Comparison of ENCODE assay signal across 8 cellular contexts in the genomic region with DNA sequence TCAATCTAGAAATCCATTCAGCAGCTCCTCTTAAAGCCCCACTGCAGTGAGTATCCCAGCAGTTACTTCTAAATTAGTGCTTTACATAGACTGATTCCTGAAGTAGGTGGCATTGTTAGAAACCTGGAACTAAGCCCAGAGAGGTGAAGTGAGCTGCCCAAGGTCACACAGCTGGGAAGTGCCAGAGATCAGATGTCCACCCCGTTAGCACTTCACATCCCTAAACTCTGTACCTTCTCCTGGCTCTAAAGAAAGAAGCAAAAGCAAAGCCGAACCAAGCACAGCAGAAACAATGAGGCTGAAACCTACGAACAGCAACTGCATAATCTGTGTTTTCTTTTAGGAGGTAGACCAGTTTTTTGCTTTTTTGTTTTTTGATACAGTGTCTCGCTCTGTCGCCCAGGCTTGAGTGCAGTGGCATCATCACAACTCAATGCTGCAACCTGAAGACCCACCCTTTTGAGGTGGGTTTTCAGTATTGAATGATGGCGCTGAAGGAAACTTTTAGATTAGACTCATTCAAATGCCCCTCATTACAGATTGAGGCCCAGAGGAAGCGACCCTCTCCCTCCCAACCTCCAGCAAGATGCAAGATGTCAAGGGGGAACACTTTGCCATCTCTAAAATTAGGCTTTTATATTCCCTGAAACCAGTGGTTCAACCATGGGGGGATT. TPM values are rescaled to one million over a fixed set of nuclear protein-coding genes. Genes with fewer than 3 reads are reported as not detected.
DNase-seq lines count a peak whose midpoint lies in the region; ATAC-seq, FAIRE-seq and TF ChIP-seq lines count a peak whose summit lies in the region.

No MANE protein-coding gene starts in this region.

- peak overlapping the region in 1 of 2 donors; percentile 44 for H3K4me3 ChIP-seq in kidney (ENCODE audit: low read length in 2 of 2)
- peak overlapping the region in 1 of 5 donors; percentile 25 for H3K4me3 ChIP-seq in subcutaneous abdominal adipose tissue (ENCODE audit: low read depth in 1 of 5, low read length in 5 of 5)

- intact Hi-C loops in kidney (cut with DNase I), result loop anchor here (10.0 kb wide), 1 partner anchor 45 kb away; no protein-coding TSS in a partner anchor

- no peak for TF ChIP-seq POLR2A in GM18505 (IDR thresholded peaks at IDR 0.05; ENCODE audit: borderline replicate concordance, extremely low read depth, insufficient read depth, insufficient read length)

- no peaks in the 10 kb centered on the region for H3K27me3 ChIP-seq in subcutaneous abdominal adipose tissue (ENCODE audit: control insufficient read depth in 5 of 5, insufficient read depth in 4 of 5, low read length in 5 of 5)

- no peak for TF ChIP-seq CTCF in kidney (IDR thresholded peaks at IDR 0.05; ENCODE audit: borderline replicate concordance, extremely low read depth, insufficient read depth)

- H3K9ac ChIP-seq in kidney (ENCODE audit: low read length in 2 of 2), result peak overlapping the region; percentile 30 to 81
- H3K9ac ChIP-seq in subcutaneous abdominal adipose tissue (ENCODE audit: low read length in 5 of 5), result peak overlapping the region; percentile 57 to 91 (median 86)

- DNase-seq in NCI-H345 (lab: John Stamatoyannopoulos, UW) (peak; percentile 44), NCI-H345 treated with DMSO at 0.1 percent for 48 hours (lab: John Stamatoyannopoulos, UW; ENCODE audit: unreplicated experiment) (no peak), kidney (no peak), NCI-H2171 treated with DMSO at 0.1 percent for 48 hours (lab: John Stamatoyannopoulos, UW) (no peak)

- H3K27me3 Mint-ChIP-seq in activated T-helper 17 cell treated with anti-CD3 and anti-CD28 coated beads, Interleukin-2, amount 50 U/mL, for 72 hours, result no peaks in the 10 kb centered on the region

- H3K27ac Mint-ChIP-seq in activated T-helper 17 cell treated with anti-CD3 and anti-CD28 coated beads, Interleukin-2, amount 50 U/mL, for 72 hours, result peak overlapping the region; percentile 99

- peaks cover 59 to 68% of the 10 kb centered on the region in 2 donors for H3K4me1 ChIP-seq in kidney (ENCODE audit: control insufficient read depth in 1 of 2, insufficient read depth in 1 of 2, low read depth in 1 of 2, low read length in 2 of 2)
- H3K4me1 ChIP-seq in subcutaneous abdominal adipose tissue (ENCODE audit: control insufficient read depth in 5 of 5, insufficient read depth in 5 of 5, low read length in 5 of 5), result peaks cover 23 to 78% (median 67%) of the 10 kb centered on the region in 5 donors

- peaks cover 18% of the 10 kb centered on the region for H3K36me3 Mint-ChIP-seq in activated T-helper 17 cell treated with anti-CD3 and anti-CD28 coated beads, Interleukin-2, amount 50 U/mL, for 72 hours (ENCODE audit: low read depth)

- no peak for ATAC-seq in activated T-helper 17 cell treated with anti-CD3 and anti-CD28 coated beads, Interleukin-2, amount 50 U/mL, for 72 hours (replicated peaks)
- ATAC-seq in GM18505 (IDR thresholded peaks at IDR 0.05; ENCODE audit: unreplicated experiment) (no peak), HG03354 (IDR thresholded peaks at IDR 0.05; ENCODE audit: poor library complexity, severe bottlenecking, unreplicated experiment) (no peak)

- H3K27ac ChIP-seq in kidney (ENCODE audit: low read depth in 2 of 2, low read length in 2 of 2) (peak overlapping the region; percentile 100), subcutaneous abdominal adipose tissue (ENCODE audit: low read depth, low read length) (peak overlapping the region; percentile 100)

- no peaks in the 10 kb centered on the region for H3K36me3 ChIP-seq in kidney (ENCODE audit: control insufficient read depth in 1 of 2, insufficient read depth in 2 of 2, low read length in 2 of 2)
- no peaks in the 10 kb centered on the region for H3K36me3 ChIP-seq in subcutaneous abdominal adipose tissue (ENCODE audit: control insufficient read depth in 5 of 5, insufficient read depth in 5 of 5, low read length in 5 of 5)

- H3K9me3 Mint-ChIP-seq in activated T-helper 17 cell treated with anti-CD3 and anti-CD28 coated beads, Interleukin-2, amount 50 U/mL, for 72 hours, result no peaks in the 10 kb centered on the region

- peaks cover 31% of the 10 kb centered on the region for H3K4me1 Mint-ChIP-seq in activated T-helper 17 cell treated with anti-CD3 and anti-CD28 coated beads, Interleukin-2, amount 50 U/mL, for 72 hours

- no peak for FAIRE-seq in kidney (lab: Jason Lieb, UNC)

- H3K9me3 ChIP-seq in kidney (ENCODE audit: control insufficient read depth in 1 of 2, low read length in 2 of 2) (no peaks in the 10 kb centered on the region), subcutaneous abdominal adipose tissue (ENCODE audit: control insufficient read depth in 5 of 5, low read length in 5 of 5) (no peaks in the 10 kb centered on the region)

- no peak overlapping the region for H3K4me3 Mint-ChIP-seq in activated T-helper 17 cell treated with anti-CD3 and anti-CD28 coated beads, Interleukin-2, amount 50 U/mL, for 72 hours

RNA-seq across cellular contexts. Expression of a gene that starts 3.2 kb away (rescaled TPM):
- 10 to 100 TPM; 35.3 to 39.4 TPM for total RNA-seq in activated T-helper 17 cell treated with anti-CD3 and anti-CD28 coated beads, Interleukin-2, amount 50 U/mL, for 72 hours
- 37.5 TPM for total RNA-seq in kidney
- 10.5 TPM for polyA plus RNA-seq in kidney (ENCODE audit: insufficient read depth, low read depth, low replicate concordance)
